Comparison of ENCODE assay signal across 8 cellular contexts in the genomic region with DNA sequence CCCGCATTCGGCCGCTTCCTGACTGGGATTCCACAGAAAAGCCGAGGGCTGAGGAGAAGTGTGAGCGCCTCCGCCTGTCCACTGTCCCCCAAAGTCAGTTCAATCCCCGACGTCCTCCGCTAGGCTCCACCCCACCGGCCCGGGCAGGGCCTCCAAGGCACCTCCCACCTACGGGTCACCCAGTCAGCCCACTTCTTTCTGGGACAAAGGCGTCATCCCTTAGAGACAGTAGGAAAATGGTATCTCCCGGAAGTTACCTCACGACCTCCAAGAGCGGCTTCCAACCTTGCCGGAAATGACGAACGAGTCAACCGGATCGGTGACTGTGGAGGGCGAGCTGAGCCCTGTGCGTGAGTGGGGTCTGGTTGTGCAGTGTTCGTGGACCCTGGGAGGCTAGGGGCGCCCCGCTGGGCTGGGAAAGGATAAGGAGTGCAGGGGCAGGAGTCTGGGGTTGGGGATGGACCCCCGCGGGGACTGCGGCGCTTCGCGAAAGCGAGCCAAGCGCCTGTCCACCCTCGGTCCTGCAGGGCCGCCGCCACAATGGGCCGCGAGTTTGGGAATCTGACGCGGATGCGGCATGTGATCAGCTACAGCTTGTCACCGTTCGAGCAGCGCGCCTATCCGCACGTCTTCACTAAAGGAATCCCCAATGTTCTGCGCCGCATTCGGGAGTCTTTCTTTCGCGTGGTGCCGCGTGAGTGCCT. TPM values are rescaled to one million over a fixed set of nuclear protein-coding genes. Genes with fewer than 3 reads are reported as not detected.
DNase-seq lines count a peak whose midpoint lies in the region; ATAC-seq and TF ChIP-seq lines count a peak whose summit lies in the region.

A gene with protein sequence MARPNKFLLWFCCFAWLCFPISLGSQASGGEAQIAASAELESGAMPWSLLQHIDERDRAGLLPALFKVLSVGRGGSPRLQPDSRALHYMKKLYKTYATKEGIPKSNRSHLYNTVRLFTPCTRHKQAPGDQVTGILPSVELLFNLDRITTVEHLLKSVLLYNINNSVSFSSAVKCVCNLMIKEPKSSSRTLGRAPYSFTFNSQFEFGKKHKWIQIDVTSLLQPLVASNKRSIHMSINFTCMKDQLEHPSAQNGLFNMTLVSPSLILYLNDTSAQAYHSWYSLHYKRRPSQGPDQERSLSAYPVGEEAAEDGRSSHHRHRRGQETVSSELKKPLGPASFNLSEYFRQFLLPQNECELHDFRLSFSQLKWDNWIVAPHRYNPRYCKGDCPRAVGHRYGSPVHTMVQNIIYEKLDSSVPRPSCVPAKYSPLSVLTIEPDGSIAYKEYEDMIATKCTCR (minus strand): TSS at position 128 of the 704 bp plus-strand sequence. CDS start 1,936 bp downstream, outside the sequence.
A gene (plus strand): TSS at position 301 of the 704 bp plus-strand sequence. CDS start 240 bp downstream, at position 541.

- peak; percentile 99 for ATAC-seq in HG02610 (IDR thresholded peaks at IDR 0.05; ENCODE audit: unreplicated experiment)
- peak; percentile 97 for ATAC-seq in SK-N-SH treated with all-trans-retinoic acid at 6 μM for 48 hours

- H3K4me2 ChIP-seq in osteoblast (ENCODE audit: insufficient read depth, low read length) = peak within 1 kb of the TSS; percentile 100

- H3K4me3 Mint-ChIP-seq in activated naive CD8-positive, alpha-beta T cell treated with anti-CD3 and anti-CD28 coated beads for 36 hours = peak within 1 kb of the TSS; percentile 98
- peak within 1 kb of the TSS; percentile 96 for H3K4me3 Mint-ChIP-seq in glutamatergic neuron (ENCODE audit: unreplicated experiment)

- TF ChIP-seq CTCF in glutamatergic neuron (IDR thresholded peaks at IDR 0.05; ENCODE audit: partially characterized antibody, unreplicated experiment) (no peak), osteoblast (IDR thresholded peaks at IDR 0.05; ENCODE audit: extremely low read depth, low read depth, low read length) (peak; percentile 20)

- H3K27ac ChIP-seq in osteoblast (ENCODE audit: low read depth, low read length) (peak within 1 kb of the TSS; percentile 98), thymus (ENCODE audit: low read depth) (peak within 1 kb of the TSS; percentile 87)

- peak within 1 kb of the TSS; percentile 91 for H2AFZ ChIP-seq in osteoblast (ENCODE audit: low read length)

- peaks cover 41% of the 10 kb centered on the region for H3K4me1 Mint-ChIP-seq in activated naive CD8-positive, alpha-beta T cell treated with anti-CD3 and anti-CD28 coated beads for 36 hours
- peaks cover 11% of the 10 kb centered on the region for H3K4me1 Mint-ChIP-seq in glutamatergic neuron (ENCODE audit: low read depth, unreplicated experiment)

- H3K9me3 ChIP-seq in osteoblast (ENCODE audit: low read depth, low read length) (no peaks in the 10 kb centered on the region), thymus (ENCODE audit: control insufficient read depth) (no peaks in the 10 kb centered on the region)

- H3K27me3 Mint-ChIP-seq in activated naive CD8-positive, alpha-beta T cell treated with anti-CD3 and anti-CD28 coated beads for 36 hours = no peaks in the 10 kb centered on the region
- H3K27me3 Mint-ChIP-seq in glutamatergic neuron (ENCODE audit: unreplicated experiment) = peaks cover 3% of the 10 kb centered on the region

- peaks cover 18% of the 10 kb centered on the region for H3K36me3 ChIP-seq in osteoblast (ENCODE audit: insufficient read depth, low read length)
- peaks cover 17% of the 10 kb centered on the region for H3K36me3 ChIP-seq in thymus (ENCODE audit: control insufficient read depth, insufficient read depth)

- H3K79me2 ChIP-seq in osteoblast (ENCODE audit: insufficient read depth, low read length) = peaks cover 21% of the 10 kb centered on the region

- peak; percentile 94 for TF ChIP-seq POLR2A in GM10847 (IDR thresholded peaks at IDR 0.05; ENCODE audit: extremely low read depth, insufficient read length)

- DNase-seq in NCI-H1092 (lab: John Stamatoyannopoulos, UW) = peak; percentile 97
- peak; percentile 92 for DNase-seq in activated naive CD8-positive, alpha-beta T cell treated with anti-CD3 and anti-CD28 coated beads for 36 hours
- peak; percentile 93 for DNase-seq in glutamatergic neuron
- DNase-seq in osteoblast (ENCODE audit: insufficient read length, low spot score, missing footprints) = peak; percentile 97

- H3K4me1 ChIP-seq in osteoblast (ENCODE audit: insufficient read depth, low read length) (peaks cover 11% of the 10 kb centered on the region), thymus (ENCODE audit: control insufficient read depth, insufficient read depth, low read length) (peaks cover 10% of the 10 kb centered on the region)

- H4K20me1 ChIP-seq in osteoblast (ENCODE audit: insufficient read depth, low read length) = peaks cover 10% of the 10 kb centered on the region

- H3K27me3 ChIP-seq in osteoblast (ENCODE audit: insufficient read depth, low read length) (no peaks in the 10 kb centered on the region), thymus (ENCODE audit: control insufficient read depth, insufficient read depth) (no peaks in the 10 kb centered on the region)

- peak within 1 kb of the TSS; percentile 99 for H3K27ac Mint-ChIP-seq in activated naive CD8-positive, alpha-beta T cell treated with anti-CD3 and anti-CD28 coated beads for 36 hours
- peak within 1 kb of the TSS; percentile 97 for H3K27ac Mint-ChIP-seq in glutamatergic neuron (ENCODE audit: unreplicated experiment)

- under 1% methylated on average over 55 of the region's 55 CpGs for WGBS in thymus

- peaks cover 35% of the 10 kb centered on the region for H3K36me3 Mint-ChIP-seq in activated naive CD8-positive, alpha-beta T cell treated with anti-CD3 and anti-CD28 coated beads for 36 hours
- H3K36me3 Mint-ChIP-seq in glutamatergic neuron (ENCODE audit: unreplicated experiment) = no peaks in the 10 kb centered on the region

- H3K4me3 ChIP-seq in osteoblast (ENCODE audit: insufficient read depth, low read length) (peak within 1 kb of the TSS; percentile 96), thymus (ENCODE audit: low read length) (peak within 1 kb of the TSS; percentile 71)

- H3K9me3 Mint-ChIP-seq in activated naive CD8-positive, alpha-beta T cell treated with anti-CD3 and anti-CD28 coated beads for 36 hours = no peaks in the 10 kb centered on the region
- H3K9me3 Mint-ChIP-seq in glutamatergic neuron (ENCODE audit: unreplicated experiment) = peaks cover 8% of the 10 kb centered on the region

TF ChIP-seq in SK-N-SH treated with all-trans-retinoic acid at 6 μM for 48 hours, 23 proteins besides CTCF, POLR2A, EP300 and RAD21 (continues in another document):
- TF ChIP-seq ZFP30 (CRISPR knock-in tag; IDR thresholded peaks at IDR 0.05) (no peak), ZC3H10 (CRISPR knock-in tag; IDR thresholded peaks at IDR 0.05) (no peak), ARNTL (CRISPR knock-in tag; IDR thresholded peaks at IDR 0.05; ENCODE audit: borderline replicate concordance, low read depth) (peak; percentile 59; the same call in 1 of the 2 replicates), ZNF8 (CRISPR knock-in tag; IDR thresholded peaks at IDR 0.05) (no peak), RARB (CRISPR knock-in tag; IDR thresholded peaks at IDR 0.05) (no peak), CSDC2 (CRISPR knock-in tag; IDR thresholded peaks at IDR 0.05) (no peak), ZFP3 (CRISPR knock-in tag; IDR thresholded peaks at IDR 0.05) (no peak), GLIS3 (CRISPR knock-in tag; IDR thresholded peaks at IDR 0.05) (no peak), PPARA (CRISPR knock-in tag; IDR thresholded peaks at IDR 0.05; ENCODE audit: borderline replicate concordance) (no peak), OSR1 (CRISPR knock-in tag; IDR thresholded peaks at IDR 0.05) (no peak), ISL1 (CRISPR knock-in tag; IDR thresholded peaks at IDR 0.05) (no peak), ZNF565 (CRISPR knock-in tag; conservative IDR thresholded peaks at IDR 0.05; ENCODE audit: low read depth) (no peak), TOX (CRISPR knock-in tag; IDR thresholded peaks at IDR 0.05; ENCODE audit: borderline replicate concordance) (no peak)
- TF ChIP-seq, protein P1, sequence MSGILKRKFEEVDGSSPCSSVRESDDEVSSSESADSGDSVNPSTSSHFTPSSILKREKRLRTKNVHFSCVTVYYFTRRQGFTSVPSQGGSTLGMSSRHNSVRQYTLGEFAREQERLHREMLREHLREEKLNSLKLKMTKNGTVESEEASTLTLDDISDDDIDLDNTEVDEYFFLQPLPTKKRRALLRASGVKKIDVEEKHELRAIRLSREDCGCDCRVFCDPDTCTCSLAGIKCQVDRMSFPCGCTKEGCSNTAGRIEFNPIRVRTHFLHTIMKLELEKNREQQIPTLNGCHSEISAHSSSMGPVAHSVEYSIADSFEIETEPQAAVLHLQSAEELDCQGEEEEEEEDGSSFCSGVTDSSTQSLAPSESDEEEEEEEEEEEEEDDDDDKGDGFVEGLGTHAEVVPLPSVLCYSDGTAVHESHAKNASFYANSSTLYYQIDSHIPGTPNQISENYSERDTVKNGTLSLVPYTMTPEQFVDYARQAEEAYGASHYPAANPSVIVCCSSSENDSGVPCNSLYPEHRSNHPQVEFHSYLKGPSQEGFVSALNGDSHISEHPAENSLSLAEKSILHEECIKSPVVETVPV (CRISPR knock-in tag; IDR thresholded peaks at IDR 0.05) = no peak
- TF ChIP-seq, protein P2, sequence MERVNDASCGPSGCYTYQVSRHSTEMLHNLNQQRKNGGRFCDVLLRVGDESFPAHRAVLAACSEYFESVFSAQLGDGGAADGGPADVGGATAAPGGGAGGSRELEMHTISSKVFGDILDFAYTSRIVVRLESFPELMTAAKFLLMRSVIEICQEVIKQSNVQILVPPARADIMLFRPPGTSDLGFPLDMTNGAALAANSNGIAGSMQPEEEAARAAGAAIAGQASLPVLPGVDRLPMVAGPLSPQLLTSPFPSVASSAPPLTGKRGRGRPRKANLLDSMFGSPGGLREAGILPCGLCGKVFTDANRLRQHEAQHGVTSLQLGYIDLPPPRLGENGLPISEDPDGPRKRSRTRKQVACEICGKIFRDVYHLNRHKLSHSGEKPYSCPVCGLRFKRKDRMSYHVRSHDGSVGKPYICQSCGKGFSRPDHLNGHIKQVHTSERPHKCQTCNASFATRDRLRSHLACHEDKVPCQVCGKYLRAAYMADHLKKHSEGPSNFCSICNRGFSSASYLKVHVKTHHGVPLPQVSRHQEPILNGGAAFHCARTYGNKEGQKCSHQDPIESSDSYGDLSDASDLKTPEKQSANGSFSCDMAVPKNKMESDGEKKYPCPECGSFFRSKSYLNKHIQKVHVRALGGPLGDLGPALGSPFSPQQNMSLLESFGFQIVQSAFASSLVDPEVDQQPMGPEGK (CRISPR knock-in tag; IDR thresholded peaks at IDR 0.05; ENCODE audit: borderline replicate concordance) = no peak

RNA-seq across cellular contexts. Expression of the first gene that starts in this region (rescaled TPM):
- total RNA-seq in activated naive CD8-positive, alpha-beta T cell treated with anti-CD3 and anti-CD28 coated beads for 36 hours = under 1 TPM; 0.26 to 0.29 TPM
- total RNA-seq in glutamatergic neuron (ENCODE audit: unreplicated experiment) = 0.69 TPM
- total RNA-seq in osteoblast = 0.29 and 0.36 TPM in 2 replicates
- polyA plus RNA-seq in thymus = 2.5 TPM

RNA-seq across cellular contexts. Expression of the second gene that starts in this region (rescaled TPM):
- 100 to 1,000 TPM; 652 to 654 TPM for total RNA-seq in activated naive CD8-positive, alpha-beta T cell treated with anti-CD3 and anti-CD28 coated beads for 36 hours
- total RNA-seq in glutamatergic neuron (ENCODE audit: unreplicated experiment) (163 TPM), osteoblast (76.0 and 94.6 TPM in 2 replicates)
- polyA plus RNA-seq in thymus = 232 TPM

Comparison
In these comparisons a context has a peak if more than half of its experiments do, and no peak if none do; other contexts are left out.
1. Peak in every context shown above with its lines: DNase-seq, ATAC-seq, H3K4me3 ChIP-seq and H3K27ac ChIP-seq.